Comparison of ENCODE assay signal across 8 cellular contexts in the genomic region with DNA sequence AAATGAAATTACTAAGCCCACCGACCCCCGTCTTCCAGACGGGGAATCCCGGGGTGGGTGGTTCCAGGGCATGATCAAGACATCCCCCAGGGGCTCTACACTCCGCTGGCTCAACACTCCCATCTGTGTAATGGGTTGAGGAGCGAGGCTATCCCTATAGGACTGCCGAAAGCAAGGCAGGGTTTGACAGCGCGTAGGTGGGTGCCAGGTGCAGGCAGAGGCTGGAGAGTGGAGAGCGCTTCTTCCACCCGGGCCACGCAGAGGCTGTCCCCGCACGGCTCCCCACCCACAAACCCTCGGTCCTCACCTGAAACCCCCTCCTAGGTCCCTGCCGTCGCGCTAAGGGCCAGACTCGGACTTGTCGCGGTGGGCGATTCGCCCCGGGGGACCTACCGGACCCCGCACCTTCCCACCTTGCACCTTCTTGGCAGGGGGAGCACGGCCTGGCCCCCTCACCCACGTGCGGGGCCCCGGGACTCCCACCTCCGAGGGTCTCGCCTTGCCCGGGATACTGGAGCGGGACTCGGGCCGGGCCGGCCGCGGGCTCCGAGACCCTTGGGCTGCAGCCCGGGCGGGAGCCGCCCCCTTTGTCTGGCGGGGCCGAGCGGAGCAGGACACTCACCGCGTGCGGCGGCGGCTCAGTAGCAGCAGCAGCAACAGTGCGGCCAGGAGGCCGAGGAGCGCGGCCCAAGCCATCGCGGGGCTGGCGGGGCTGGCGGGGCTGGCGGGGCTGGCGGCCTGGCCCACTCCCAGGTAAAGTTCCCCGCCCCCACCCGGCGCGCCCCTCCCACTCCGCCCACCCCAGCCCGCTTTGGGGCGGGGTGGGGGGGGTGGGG. TPM values are rescaled to one million over a fixed set of nuclear protein-coding genes. Genes with fewer than 3 reads are reported as not detected.
DNase-seq lines count a peak whose midpoint lies in the region; TF ChIP-seq lines count a peak whose summit lies in the region.
"Had no signal": no experiment of that assay in that cellular context is flagged by ENCODE, and none has a peak within 500 bp of the region (broad histone marks: within the 10 kb centered on the region; RNA-seq: fewer than 3 reads in every experiment).

A gene (minus strand): TSS at position 717 of the 836 bp plus-strand sequence. CDS start 21 bp downstream, at position 696.

- H2AFZ ChIP-seq in mammary epithelial cell (ENCODE audit: low read depth, low read length): peak within 1 kb of the TSS; percentile 46

- in situ Hi-C loops in mammary epithelial cell (cut with MboI; ENCODE audit: low sequenced_read_pairs in 2 of 2): no loop called here
- in situ Hi-C loops in GM13976 (cut with MboI; ENCODE audit: low sequenced_read_pairs, unreplicated experiment): no loop called here

- DNase-seq in NCI-H2227 treated with DMSO at 0.1 percent for 48 hours (lab: John Stamatoyannopoulos, UW): peak; percentile 5
- no peak for DNase-seq in mammary epithelial cell
- DNase-seq in GM13976 (ENCODE audit: low spot score): no peak
- no peak for DNase-seq in cortex of kidney (lab: John Stamatoyannopoulos, UW)
- DNase-seq in HPDE6-E6E7 (ENCODE audit: extremely low spot score): no peak

- H3K27me3 ChIP-seq in mammary epithelial cell (ENCODE audit: insufficient read depth, low read length) (peaks cover 11% of the 10 kb centered on the region), liver (ENCODE audit: control insufficient read depth in 4 of 4, insufficient read depth in 4 of 4, low read length in 3 of 4) (peaks cover 0 to 4% (median under 1%) of the 10 kb centered on the region in 4 donors), stomach smooth muscle (ENCODE audit: control insufficient read depth in 1 of 2, insufficient read depth in 2 of 2, low read length in 2 of 2) (peaks cover 17 to 35% of the 10 kb centered on the region in 2 donors)

- H3K9me3 ChIP-seq in mammary epithelial cell (replicated peaks; ENCODE audit: insufficient read depth, low read length) (no peaks in the 10 kb centered on the region), liver (ENCODE audit: control insufficient read depth in 4 of 4, low read length in 3 of 4) (no peaks in the 10 kb centered on the region), stomach smooth muscle (ENCODE audit: control insufficient read depth in 2 of 2, low read length in 2 of 2) (peaks cover 0 to 2% of the 10 kb centered on the region in 2 donors)

- TF ChIP-seq RAD21 in liver (IDR thresholded peaks at IDR 0.05): no peak

- H3K4me2 ChIP-seq in mammary epithelial cell (ENCODE audit: insufficient read depth, low read depth, low read length): peak within 1 kb of the TSS; percentile 55

- intact Hi-C loops in mammary epithelial cell (cut with micrococcal nuclease): no loop called here

- BruUV-seq in mammary epithelial cell (replicated peaks; lab: Mats Ljungman, UMichigan): no TSS peak

- H3K4me3 ChIP-seq in mammary epithelial cell (replicated peaks in 1 of 3; ENCODE audit: insufficient read depth in 1 of 3, low read depth in 2 of 3, low read length in 3 of 3) (no peak within 1 kb of the TSS), liver (ENCODE audit: low read depth in 1 of 3, low read length in 3 of 3) (peak within 1 kb of the TSS in 1 of 3 donors; percentile 39), stomach smooth muscle (ENCODE audit: low read length in 2 of 2) (peak within 1 kb of the TSS; percentile 43 to 75)

- no peak within 1 kb of the TSS for H3K9ac ChIP-seq in mammary epithelial cell (ENCODE audit: insufficient read depth, low read length)
- peak within 1 kb of the TSS in 1 of 2 donors; percentile 22 for H3K9ac ChIP-seq in liver (ENCODE audit: low read depth in 1 of 2, low read length in 2 of 2)
- peak within 1 kb of the TSS; percentile 47 to 51 for H3K9ac ChIP-seq in stomach smooth muscle (ENCODE audit: low read length in 2 of 2)

- WGBS in mammary epithelial cell (ENCODE audit: low coverage, missing lambda C conversion rate): 62% methylated on average over 5 of the region's 68 CpGs
- 16% methylated on average over 68 of the region's 68 CpGs for WGBS in liver

- no peak for TF ChIP-seq CTCF in mammary epithelial cell (conservative IDR thresholded peaks at IDR 0.05 in 1 of 2, IDR thresholded peaks at IDR 0.05 in 1 of 2; ENCODE audit: extremely low read depth in 1 of 2, insufficient read depth in 1 of 2, low read depth in 1 of 2, low read length in 2 of 2)
- no peak for TF ChIP-seq CTCF in liver (IDR thresholded peaks at IDR 0.05; ENCODE audit: low read depth, low read length, missing input control)
- no peak for TF ChIP-seq CTCF in GM13976 (IDR thresholded peaks at IDR 0.05; ENCODE audit: borderline replicate concordance, control extremely low read depth, extremely low read depth, insufficient read depth, missing control alignments)

- no peaks in the 10 kb centered on the region for H3K79me2 ChIP-seq in mammary epithelial cell (ENCODE audit: insufficient read depth, low read length)

- H3K4me1 ChIP-seq in mammary epithelial cell (ENCODE audit: insufficient read depth, low read length) (no peaks in the 10 kb centered on the region), liver (ENCODE audit: control insufficient read depth in 4 of 4, insufficient read depth in 4 of 4, low read length in 3 of 4) (peaks cover 0 to 4% (median 1%) of the 10 kb centered on the region in 4 donors), stomach smooth muscle (ENCODE audit: control insufficient read depth, insufficient read depth, low read length) (peaks cover 11% of the 10 kb centered on the region)

- H3K27ac ChIP-seq in mammary epithelial cell (ENCODE audit: insufficient read depth, low read depth, low read length): no peak within 1 kb of the TSS
- H3K27ac ChIP-seq in liver (ENCODE audit: low read depth in 1 of 2, low read length in 2 of 2): peak within 1 kb of the TSS; percentile 55 to 73
- peak within 1 kb of the TSS; percentile 31 for H3K27ac ChIP-seq in stomach smooth muscle (ENCODE audit: low read length)
- H3K27ac ChIP-seq: HL-60 had no signal

- dilution Hi-C loops in mammary epithelial cell (cut with HindIII; ENCODE audit: low sequenced_read_pairs): no loop called here

- CTCF ChIA-PET in mammary epithelial cell (lab: Charles Lee; ENCODE audit: low non-redundant PET): no interaction called here

- H4K20me1 ChIP-seq in mammary epithelial cell (ENCODE audit: insufficient read depth, low read length): no peaks in the 10 kb centered on the region

- H3K36me3 ChIP-seq in mammary epithelial cell (ENCODE audit: insufficient read depth, low read length) (no peaks in the 10 kb centered on the region), liver (ENCODE audit: control insufficient read depth in 4 of 4, insufficient read depth in 3 of 4, low read depth in 1 of 4, low read length in 3 of 4) (no peaks in the 10 kb centered on the region), stomach smooth muscle (ENCODE audit: control insufficient read depth in 2 of 2, insufficient read depth in 2 of 2, low read length in 2 of 2) (no peaks in the 10 kb centered on the region)

TF ChIP-seq in liver, 16 proteins besides CTCF, POLR2A, EP300 and RAD21:
- no peak for TF ChIP-seq JUND (IDR thresholded peaks at IDR 0.05)
- no peak for TF ChIP-seq SP1 (IDR thresholded peaks at IDR 0.05)
- TF ChIP-seq, protein P1, sequence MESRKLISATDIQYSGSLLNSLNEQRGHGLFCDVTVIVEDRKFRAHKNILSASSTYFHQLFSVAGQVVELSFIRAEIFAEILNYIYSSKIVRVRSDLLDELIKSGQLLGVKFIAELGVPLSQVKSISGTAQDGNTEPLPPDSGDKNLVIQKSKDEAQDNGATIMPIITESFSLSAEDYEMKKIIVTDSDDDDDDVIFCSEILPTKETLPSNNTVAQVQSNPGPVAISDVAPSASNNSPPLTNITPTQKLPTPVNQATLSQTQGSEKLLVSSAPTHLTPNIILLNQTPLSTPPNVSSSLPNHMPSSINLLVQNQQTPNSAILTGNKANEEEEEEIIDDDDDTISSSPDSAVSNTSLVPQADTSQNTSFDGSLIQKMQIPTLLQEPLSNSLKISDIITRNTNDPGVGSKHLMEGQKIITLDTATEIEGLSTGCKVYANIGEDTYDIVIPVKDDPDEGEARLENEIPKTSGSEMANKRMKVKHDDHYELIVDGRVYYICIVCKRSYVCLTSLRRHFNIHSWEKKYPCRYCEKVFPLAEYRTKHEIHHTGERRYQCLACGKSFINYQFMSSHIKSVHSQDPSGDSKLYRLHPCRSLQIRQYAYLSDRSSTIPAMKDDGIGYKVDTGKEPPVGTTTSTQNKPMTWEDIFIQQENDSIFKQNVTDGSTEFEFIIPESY (IDR thresholded peaks at IDR 0.05): no peak
- TF ChIP-seq YY1 (IDR thresholded peaks at IDR 0.05): no peak

RNA-seq across cellular contexts. Expression of the gene that starts here (rescaled TPM):
- total RNA-seq in mammary epithelial cell (under 1 TPM in 1 of 2 donors, not detected in 1; 0.17 TPM), liver (1 to 10 TPM; 2.4 to 6.3 TPM)
- polyA plus RNA-seq in mammary epithelial cell (not detected), liver (1 to 10 TPM; 2.2 to 5.2 TPM)
- polyA minus RNA-seq in mammary epithelial cell: not detected

Comparison
In these comparisons a context has a peak if more than half of its experiments do, and no peak if none do; other contexts are left out.
1. H3K4me3 ChIP-seq: peak in stomach smooth muscle (2 of 2); none in mammary epithelial cell (0 of 3).